ENCODE assay signal across 31 cellular contexts in genomic region chr9:38649731-38650363, GRCh38. TPM values are rescaled to one million over a fixed set of nuclear protein-coding genes. Genes with fewer than 3 reads are reported as not detected.
"Had no signal": no experiment of that assay in that cellular context is flagged by ENCODE, and none has a peak within 500 bp of the region (broad histone marks: within the 10 kb centered on the region; RNA-seq: fewer than 3 reads in every experiment).

No MANE protein-coding gene starts in this region.

- H3K9me3 ChIP-seq: adrenal gland, body of pancreas, lower lobe of right lung, thyroid gland, upper lobe of right lung had no signal

- H3K9me3 Mint-ChIP-seq: activated CD4-positive, alpha-beta memory T cell treated with anti-CD3 and anti-CD28 coated beads for 36 hours; activated CD4-positive, alpha-beta T cell treated with anti-CD3 and anti-CD28 coated beads, Interleukin-2, amount 10 ng/mL, durations not matched to agents 24 days and 14 days; activated naive CD4-positive, alpha-beta T cell treated with anti-CD3 and anti-CD28 coated beads for 36 hours; activated naive CD8-positive, alpha-beta T cell treated with anti-CD3 and anti-CD28 coated beads for 36 hours; activated T-helper 1 cell treated with anti-CD3 and anti-CD28 coated beads, Interleukin-12 subunit alpha, Interleukin-12 subunit beta, Interleukin-2, Interleukin-4 antibody, amounts not matched to agents 30 ng/mL and 10 ng/mL and 1 ng/mL, durations not matched to agents 14 hours and 24 hours and 36 hours; naive thymus-derived CD8-positive, alpha-beta T cell; neural crest cell; stimulated activated effector memory CD8-positive, alpha-beta T cell treated with anti-CD3 and anti-CD28 coated beads, Interleukin-12 subunit alpha, Interleukin-12 subunit beta, amount 100 ng/mL, for 72 hours; stimulated activated naive CD8-positive, alpha-beta T cell treated with anti-CD3 and anti-CD28 coated beads, Interleukin-15, Interleukin-2, amounts not matched to agents 100 ng/mL and 50 ng/mL, for 24 hours had no signal

- H3K4me3 ChIP-seq: adrenal gland, body of pancreas, hepatocyte, lower lobe of right lung, skin epidermis, thyroid gland, upper lobe of right lung had no signal

- H3K36me3 Mint-ChIP-seq: activated CD4-positive, alpha-beta memory T cell treated with anti-CD3 and anti-CD28 coated beads for 36 hours; activated naive CD8-positive, alpha-beta T cell treated with anti-CD3 and anti-CD28 coated beads for 36 hours; naive thymus-derived CD8-positive, alpha-beta T cell; stimulated activated effector memory CD8-positive, alpha-beta T cell treated with anti-CD3 and anti-CD28 coated beads, Interleukin-12 subunit alpha, Interleukin-12 subunit beta, amount 100 ng/mL, for 72 hours had no signal

- H3K4me1 ChIP-seq: adrenal gland, body of pancreas, foreskin keratinocyte, lower lobe of right lung, upper lobe of right lung had no signal

- H3K36me3 ChIP-seq: adrenal gland, lower lobe of right lung, thyroid gland, upper lobe of right lung, WERI-Rb-1 had no signal

- DNase-seq: activated CD4-positive, alpha-beta memory T cell treated with anti-CD3 and anti-CD28 coated beads for 36 hours; activated CD4-positive, alpha-beta T cell treated with anti-CD3 and anti-CD28 coated beads, Interleukin-2, amount 10 ng/mL, durations not matched to agents 24 days and 14 days; activated CD4-positive, CD25-positive, alpha-beta regulatory T cell treated with anti-CD3 and anti-CD28 coated beads, Interleukin-2, amount 50 U/mL, for 72 hours; activated CD8-positive, alpha-beta memory T cell treated with anti-CD3 and anti-CD28 coated beads, Interleukin-2, amount 50 U/mL, for 4 hours; activated effector memory CD4-positive, alpha-beta T cell treated with anti-CD3 and anti-CD28 coated beads, Interleukin-2, amount 50 U/mL, for 16 hours; activated naive CD4-positive, alpha-beta T cell treated with anti-CD3 and anti-CD28 coated beads for 36 hours; activated naive CD8-positive, alpha-beta T cell treated with anti-CD3 and anti-CD28 coated beads for 36 hours; activated T-cell treated with anti-CD3 and anti-CD28 coated beads, Interleukin-2, amount 50 U/mL, for 1 hour; adrenal gland; aorta; body of pancreas; foreskin keratinocyte; islet precursor cell; lower lobe of right lung; mesenchymal stem cell; naive thymus-derived CD8-positive, alpha-beta T cell; posterior cingulate gyrus; stimulated activated CD4-positive, alpha-beta T cell treated with anti-CD3 and anti-CD28 coated beads, Interleukin-12 subunit alpha, Interleukin-12 subunit beta, amount 100 ng/mL, for 4 hours; stimulated activated CD4-positive, alpha-beta T cell treated with anti-CD3 and anti-CD28 coated beads, Interleukin-4, amount 100 ng/mL, for 24 hours; T-helper 17 cell; T1000; thyroid gland; upper lobe of right lung; WERI-Rb-1 had no signal

- H3K27ac Mint-ChIP-seq: activated CD4-positive, alpha-beta memory T cell treated with anti-CD3 and anti-CD28 coated beads for 36 hours; activated CD4-positive, alpha-beta T cell treated with anti-CD3 and anti-CD28 coated beads, Interleukin-2, amount 10 ng/mL, durations not matched to agents 24 days and 14 days; activated naive CD4-positive, alpha-beta T cell treated with anti-CD3 and anti-CD28 coated beads for 36 hours; activated naive CD8-positive, alpha-beta T cell treated with anti-CD3 and anti-CD28 coated beads for 36 hours; activated T-helper 1 cell treated with anti-CD3 and anti-CD28 coated beads, Interleukin-12 subunit alpha, Interleukin-12 subunit beta, Interleukin-2, Interleukin-4 antibody, amounts not matched to agents 30 ng/mL and 10 ng/mL and 1 ng/mL, durations not matched to agents 14 hours and 24 hours and 36 hours; naive thymus-derived CD8-positive, alpha-beta T cell; stimulated activated effector memory CD8-positive, alpha-beta T cell treated with anti-CD3 and anti-CD28 coated beads, Interleukin-12 subunit alpha, Interleukin-12 subunit beta, amount 100 ng/mL, for 72 hours; stimulated activated naive CD8-positive, alpha-beta T cell treated with anti-CD3 and anti-CD28 coated beads, Interleukin-15, Interleukin-2, amounts not matched to agents 100 ng/mL and 50 ng/mL, for 24 hours; T-helper 17 cell had no signal

- H3K27ac ChIP-seq: adrenal gland, body of pancreas, foreskin keratinocyte, hepatocyte, lower lobe of right lung, skin epidermis, thyroid gland, upper lobe of right lung, WERI-Rb-1 had no signal

- H3K4me1 Mint-ChIP-seq: activated CD4-positive, alpha-beta T cell treated with anti-CD3 and anti-CD28 coated beads, Interleukin-2, amount 10 ng/mL, durations not matched to agents 24 days and 14 days; activated naive CD8-positive, alpha-beta T cell treated with anti-CD3 and anti-CD28 coated beads for 36 hours; naive thymus-derived CD8-positive, alpha-beta T cell; neural crest cell; stimulated activated effector memory CD8-positive, alpha-beta T cell treated with anti-CD3 and anti-CD28 coated beads, Interleukin-12 subunit alpha, Interleukin-12 subunit beta, amount 100 ng/mL, for 72 hours; T-helper 17 cell had no signal

- H3K4me3 Mint-ChIP-seq: activated CD4-positive, alpha-beta memory T cell treated with anti-CD3 and anti-CD28 coated beads for 36 hours; activated CD4-positive, alpha-beta T cell treated with anti-CD3 and anti-CD28 coated beads, Interleukin-2, amount 10 ng/mL, durations not matched to agents 24 days and 14 days; activated naive CD4-positive, alpha-beta T cell treated with anti-CD3 and anti-CD28 coated beads for 36 hours; activated naive CD8-positive, alpha-beta T cell treated with anti-CD3 and anti-CD28 coated beads for 36 hours; activated T-helper 1 cell treated with anti-CD3 and anti-CD28 coated beads, Interleukin-12 subunit alpha, Interleukin-12 subunit beta, Interleukin-2, Interleukin-4 antibody, amounts not matched to agents 30 ng/mL and 10 ng/mL and 1 ng/mL, durations not matched to agents 14 hours and 24 hours and 36 hours; naive thymus-derived CD8-positive, alpha-beta T cell; neural crest cell; stimulated activated effector memory CD8-positive, alpha-beta T cell treated with anti-CD3 and anti-CD28 coated beads, Interleukin-12 subunit alpha, Interleukin-12 subunit beta, amount 100 ng/mL, for 72 hours; stimulated activated naive CD8-positive, alpha-beta T cell treated with anti-CD3 and anti-CD28 coated beads, Interleukin-15, Interleukin-2, amounts not matched to agents 100 ng/mL and 50 ng/mL, for 24 hours; T-helper 17 cell had no signal

- H3K27me3 ChIP-seq: adrenal gland, body of pancreas, foreskin keratinocyte, hepatocyte, thyroid gland, upper lobe of right lung had no signal

- H3K27me3 Mint-ChIP-seq: activated naive CD8-positive, alpha-beta T cell treated with anti-CD3 and anti-CD28 coated beads for 36 hours had no signal

RNA-seq across cellular contexts. Expression of gene ANKRD18A, which starts 29.5 kb away (rescaled TPM):
- total RNA-seq: endothelial cell of umbilical vein had no signal
